Comparison of ENCODE assay signal across 21 cellular contexts in the genomic region with DNA sequence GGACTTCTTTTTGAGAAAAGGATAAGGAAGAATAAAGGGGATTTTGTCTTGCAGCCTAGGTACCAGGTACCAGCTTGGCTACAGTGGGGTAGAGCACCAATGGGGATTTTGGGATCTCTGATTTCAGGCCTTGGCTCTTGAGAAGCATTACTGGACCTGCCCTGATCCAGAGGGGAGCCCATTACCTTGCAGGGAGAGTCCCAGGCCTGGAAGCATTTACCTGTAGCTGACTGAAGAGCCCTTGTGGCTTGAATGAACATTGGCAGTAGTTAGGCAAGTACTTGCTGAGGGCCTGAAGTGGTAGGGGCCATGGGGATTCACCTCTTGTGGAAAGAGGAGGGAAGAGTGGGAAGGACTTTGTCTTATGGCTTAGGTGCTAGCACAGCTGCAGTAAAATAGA.
"Had no signal": no experiment of that assay in that cellular context is flagged by ENCODE, and none has a peak within 500 bp of the region (broad histone marks: within the 10 kb centered on the region; RNA-seq: fewer than 3 reads in every experiment).

No MANE protein-coding gene starts in this region.

- H3K9me3 ChIP-seq: prostate gland, testis had no signal

- H3K4me1 Mint-ChIP-seq: central memory CD8-positive, alpha-beta T cell; natural killer cell; neural crest cell; stimulated activated naive B cell treated with anti-CD40 and anti-IgM and Interleukin-4, amounts not matched to agents 10 μg/mL and 1 μg/mL and 100 μg/mL, for 72 hours; stimulated activated naive CD8-positive, alpha-beta T cell treated with anti-CD3 and anti-CD28 coated beads, Interleukin-15, amount 100 ng/mL, for 72 hours had no signal

- H3K27me3 ChIP-seq: heart left ventricle, spleen, testis had no signal

- DNase-seq: effector memory CD4-positive, alpha-beta T cell; left colon; mammary epithelial cell; mucosa of descending colon; natural killer cell; occipital lobe; retina; spleen; stimulated activated CD4-positive, alpha-beta T cell treated with anti-CD3 and anti-CD28 coated beads, Interleukin-15, amount 100 ng/mL, for 24 hours; stimulated activated CD4-positive, alpha-beta T cell treated with anti-CD3 and anti-CD28 coated beads, Interleukin-1b, Interleukin-23, amount 100 ng/mL, for 48 hours; stimulated activated CD4-positive, alpha-beta T cell treated with anti-CD3 and anti-CD28 coated beads, Interleukin-4, amount 100 ng/mL, for 24 hours; stimulated activated naive B cell treated with anti-CD40 and anti-IgM and Interleukin-4, amounts not matched to agents 10 μg/mL and 1 μg/mL and 100 μg/mL, for 72 hours; stimulated activated naive CD8-positive, alpha-beta T cell treated with anti-CD3 and anti-CD28 coated beads, Interleukin-15, amount 100 ng/mL, for 72 hours; testis had no signal

- H3K4me3 Mint-ChIP-seq: central memory CD8-positive, alpha-beta T cell; natural killer cell; neural crest cell; stimulated activated naive B cell treated with anti-CD40 and anti-IgM and Interleukin-4, amounts not matched to agents 10 μg/mL and 1 μg/mL and 100 μg/mL, for 72 hours; stimulated activated naive CD8-positive, alpha-beta T cell treated with anti-CD3 and anti-CD28 coated beads, Interleukin-15, amount 100 ng/mL, for 72 hours had no signal

- H3K27ac Mint-ChIP-seq: natural killer cell; stimulated activated naive B cell treated with anti-CD40 and anti-IgM and Interleukin-4, amounts not matched to agents 10 μg/mL and 1 μg/mL and 100 μg/mL, for 72 hours; stimulated activated naive CD8-positive, alpha-beta T cell treated with anti-CD3 and anti-CD28 coated beads, Interleukin-15, amount 100 ng/mL, for 72 hours had no signal

- H3K36me3 ChIP-seq: heart left ventricle, prostate gland, spleen had no signal

- H3K4me3 ChIP-seq: heart left ventricle, mucosa of descending colon, prostate gland, spleen, testis had no signal

- ATAC-seq: esophagus mucosa; left colon; mucosa of descending colon; natural killer cell; sciatic nerve; stimulated activated naive CD8-positive, alpha-beta T cell treated with anti-CD3 and anti-CD28 coated beads, Interleukin-15, amount 100 ng/mL, for 72 hours had no signal

- H3K27ac ChIP-seq: heart left ventricle, parathyroid adenoma, prostate gland, spleen, testis had no signal

- H3K4me1 ChIP-seq: heart left ventricle, parathyroid adenoma, prostate gland, spleen, testis had no signal

- H3K36me3 Mint-ChIP-seq: natural killer cell; stimulated activated naive B cell treated with anti-CD40 and anti-IgM and Interleukin-4, amounts not matched to agents 10 μg/mL and 1 μg/mL and 100 μg/mL, for 72 hours had no signal
